Comparison of ENCODE assay signal across 8 cellular contexts in the genomic region with DNA sequence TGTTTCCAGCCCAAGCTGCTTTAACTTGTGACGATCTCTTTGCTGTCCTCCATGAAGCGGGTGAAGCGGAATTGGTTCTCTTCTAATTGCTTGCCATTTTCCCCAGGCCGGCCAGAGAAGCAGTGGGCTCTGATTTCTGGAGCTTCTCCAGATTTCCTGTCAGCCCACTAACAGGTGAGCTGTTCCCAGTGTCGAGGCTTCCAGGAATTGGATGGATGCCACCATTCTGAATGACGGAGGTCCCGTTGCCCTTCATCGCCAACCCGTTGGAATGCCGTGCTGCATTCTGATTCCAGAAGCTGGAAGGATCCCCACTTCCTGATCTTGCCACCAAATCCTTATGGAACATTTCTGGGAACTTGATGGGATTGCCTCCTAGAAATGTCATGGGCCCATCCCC. TPM values are rescaled to one million over a fixed set of nuclear protein-coding genes. Genes with fewer than 3 reads are reported as not detected.
"Had no signal": no experiment of that assay in that cellular context is flagged by ENCODE, and none has a peak within 500 bp of the region (broad histone marks: within the 10 kb centered on the region; RNA-seq: fewer than 3 reads in every experiment).

No MANE protein-coding gene starts in this region.

- FAIRE-seq: HepG2, HTR-8/SVneo had no signal

- DNase-seq: IMR-90, KBM-7 had no signal

- ATAC-seq: HepG2, K562 had no signal

- H3K4me3 ChIP-seq: K562 had no signal

- H3K27ac ChIP-seq: HL-60 had no signal

RNA-seq across cellular contexts. Expression of a gene that starts 31.0 kb away (rescaled TPM):
- total RNA-seq: HT-29, IMR-90 had no signal
- polyA plus RNA-seq: IgD-negative memory B cell, IMR-90 had no signal
